In genomic region chr1:112133487-112133886, GRCh38 we compare ENCODE assay signal across 18 cellular contexts.
DNase-seq lines count a peak whose midpoint lies in the region; ATAC-seq and TF ChIP-seq lines count a peak whose summit lies in the region.
"Had no signal": no experiment of that assay in that cellular context is flagged by ENCODE, and none has a peak within 500 bp of the region (broad histone marks: within the 10 kb centered on the region; RNA-seq: fewer than 3 reads in every experiment).

No MANE protein-coding gene starts in this region.

- TF ChIP-seq EP300 in SK-N-SH (IDR thresholded peaks at IDR 0.05; ENCODE audit: borderline replicate concordance in 1 of 2, low read depth in 1 of 2, low read length in 1 of 2) (no peak), Ishikawa (IDR thresholded peaks at IDR 0.05; ENCODE audit: borderline replicate concordance) (no peak), stomach (IDR thresholded peaks at IDR 0.05) (no peak)

- H3K4me1 ChIP-seq in SK-N-SH (ENCODE audit: control insufficient read depth in 1 of 2, insufficient read depth in 2 of 2, low read depth in 1 of 2, low read length in 1 of 2) (no peaks in the 10 kb centered on the region), endodermal cell (ENCODE audit: control insufficient read depth, insufficient read depth, low read length) (no peaks in the 10 kb centered on the region), stomach (no peaks in the 10 kb centered on the region)
- H3K4me1 ChIP-seq: BLaER1, Caco-2 had no signal

- H3K4me3 Mint-ChIP-seq in endodermal cell: no peak overlapping the region
- H3K4me3 Mint-ChIP-seq: B cell; CD4-positive, CD25-positive, alpha-beta regulatory T cell; CD8-positive, alpha-beta T cell; H9 had no signal

- no peaks in the 10 kb centered on the region for H3K9me3 Mint-ChIP-seq in endodermal cell
- H3K9me3 Mint-ChIP-seq: CD8-positive, alpha-beta T cell had no signal

- no peaks in the 10 kb centered on the region for H4K20me1 ChIP-seq in SK-N-SH (ENCODE audit: insufficient read depth)
- H4K20me1 ChIP-seq: BLaER1 had no signal

- TF ChIP-seq CTCF in SK-N-SH (IDR thresholded peaks at IDR 0.05): no peak
- TF ChIP-seq CTCF in endodermal cell (conservative IDR thresholded peaks at IDR 0.05): no peak
- TF ChIP-seq CTCF in stomach (IDR thresholded peaks at IDR 0.05): no peak

- H3K9ac ChIP-seq in SK-N-SH: no peak overlapping the region
- no peak overlapping the region for H3K9ac ChIP-seq in endodermal cell (ENCODE audit: extremely low read depth, low read length, poor library complexity, severe bottlenecking)
- H3K9ac ChIP-seq: BLaER1 had no signal

- H3K27me3 ChIP-seq in SK-N-SH (ENCODE audit: insufficient read depth) (no peaks in the 10 kb centered on the region), endodermal cell (ENCODE audit: control insufficient read depth, insufficient read depth, low read length, poor library complexity, severe bottlenecking) (peaks cover 20% of the 10 kb centered on the region), stomach (no peaks in the 10 kb centered on the region)
- H3K27me3 ChIP-seq: BLaER1 had no signal

- H3K9me3 ChIP-seq in SK-N-SH: no peaks in the 10 kb centered on the region
- no peaks in the 10 kb centered on the region for H3K9me3 ChIP-seq in endodermal cell (ENCODE audit: control insufficient read depth, low read length)
- no peaks in the 10 kb centered on the region for H3K9me3 ChIP-seq in stomach
- H3K9me3 ChIP-seq: BLaER1, Caco-2 had no signal

- no peaks in the 10 kb centered on the region for H3K79me2 ChIP-seq in SK-N-SH (ENCODE audit: insufficient read depth)

- H3K36me3 ChIP-seq in SK-N-SH (replicated peaks in 1 of 2; ENCODE audit: control insufficient read depth in 1 of 2, insufficient read depth in 2 of 2, low read length in 1 of 2) (no peaks in the 10 kb centered on the region), endodermal cell (ENCODE audit: control insufficient read depth, insufficient read depth, low read length) (no peaks in the 10 kb centered on the region), stomach (no peaks in the 10 kb centered on the region)
- H3K36me3 ChIP-seq: BLaER1 had no signal

- no peak for DNase-seq in SK-N-SH
- DNase-seq in endodermal cell: peak; percentile 50
- no peak for DNase-seq in NCI-H1417 treated with DMSO at 0.1 percent for 48 hours (lab: John Stamatoyannopoulos, UW)
- no peak for DNase-seq in stomach
- DNase-seq in stimulated activated naive CD4-positive, alpha-beta T cell treated with Interleukin-2 at 50 U/mL for 16 hours (lab: John Stamatoyannopoulos, UW): no peak
- DNase-seq: Caco-2; CD4-positive, CD25-positive, alpha-beta regulatory T cell; CD8-positive, alpha-beta T cell; DMS153; DND-41; H9 had no signal

- H3K9me2 ChIP-seq in SK-N-SH: no peaks in the 10 kb centered on the region

- H2AFZ ChIP-seq in SK-N-SH (ENCODE audit: low read depth): no peak overlapping the region

- 0% methylated on average over 1 of the region's 1 CpG for WGBS in SK-N-SH (ENCODE audit: low lambda C conversion rate)
- WGBS in endodermal cell (ENCODE audit: insufficient coverage in 1 of 2, insufficient read length in 1 of 2), 2 experiments: 76% methylated on average over 1 of the region's 1 CpG; no CpG with 5 or more reads in 1 of the 2 experiments
- 75 to 90% (median 83%) methylated on average over 1 of the region's 1 CpG for WGBS in stomach, 5 donors

- POLR2A ChIA-PET in SK-N-SH (lab: Yijun Ruan, JAX): no interaction called here

- no peak overlapping the region for H3K4me3 ChIP-seq in SK-N-SH (ENCODE audit: low read depth in 2 of 2, low read length in 1 of 2)
- no peak overlapping the region for H3K4me3 ChIP-seq in endodermal cell (ENCODE audit: low read length)
- H3K4me3 ChIP-seq in stomach: no peak overlapping the region
- H3K4me3 ChIP-seq: BLaER1 had no signal

- intact Hi-C loops in stomach (cut with DNase I; ENCODE audit: low total_unique reads): no loop called here

- TF ChIP-seq POLR2A in stomach (IDR thresholded peaks at IDR 0.05): no peak

- peaks cover 39% of the 10 kb centered on the region for H3K27me3 Mint-ChIP-seq in endodermal cell (ENCODE audit: insufficient read depth)

- no peaks in the 10 kb centered on the region for H3F3A ChIP-seq in SK-N-SH (replicated peaks; ENCODE audit: insufficient read depth)

- H3K27ac Mint-ChIP-seq in endodermal cell: no peak overlapping the region
- H3K27ac Mint-ChIP-seq: B cell; CD4-positive, CD25-positive, alpha-beta regulatory T cell; CD8-positive, alpha-beta T cell; H9 had no signal

- H3K4me2 ChIP-seq in SK-N-SH: no peak overlapping the region
- H3K4me2 ChIP-seq: BLaER1 had no signal

- ATAC-seq in SK-N-SH treated with all-trans-retinoic acid at 6 μM for 48 hours (no peak), GM18517 (IDR thresholded peaks at IDR 0.05; ENCODE audit: unreplicated experiment) (no peak)
- ATAC-seq: CD8-positive, alpha-beta T cell had no signal

- no peak overlapping the region for H3K27ac ChIP-seq in SK-N-SH (ENCODE audit: low read depth in 2 of 2, low read length in 1 of 2)
- H3K27ac ChIP-seq in endodermal cell (ENCODE audit: low read depth, low read length): no peak overlapping the region
- no peak overlapping the region for H3K27ac ChIP-seq in stomach
- H3K27ac ChIP-seq: 22Rv1, BLaER1, C4-2B had no signal

- H3K4me1 Mint-ChIP-seq in endodermal cell: no peaks in the 10 kb centered on the region
- H3K4me1 Mint-ChIP-seq: B cell; CD4-positive, CD25-positive, alpha-beta regulatory T cell; H9 had no signal

- CTCF ChIA-PET in SK-N-SH (lab: Yijun Ruan, JAX): no interaction called here

- H3K36me3 Mint-ChIP-seq in endodermal cell (ENCODE audit: low read depth): no peaks in the 10 kb centered on the region
- H3K36me3 Mint-ChIP-seq: CD4-positive, CD25-positive, alpha-beta regulatory T cell; CD8-positive, alpha-beta T cell had no signal

- TF ChIP-seq RAD21 in SK-N-SH (IDR thresholded peaks at IDR 0.05; ENCODE audit: low read length) (no peak), Ishikawa (IDR thresholded peaks at IDR 0.05; ENCODE audit: low read depth) (no peak)

TF ChIP-seq in SK-N-SH treated with all-trans-retinoic acid at 6 μM for 48 hours, 23 proteins besides CTCF, POLR2A, EP300 and RAD21:
- no peak for TF ChIP-seq ZFP30 (CRISPR knock-in tag; IDR thresholded peaks at IDR 0.05)
- no peak for TF ChIP-seq ZNF8 (CRISPR knock-in tag; IDR thresholded peaks at IDR 0.05)
- TF ChIP-seq, protein P1, sequence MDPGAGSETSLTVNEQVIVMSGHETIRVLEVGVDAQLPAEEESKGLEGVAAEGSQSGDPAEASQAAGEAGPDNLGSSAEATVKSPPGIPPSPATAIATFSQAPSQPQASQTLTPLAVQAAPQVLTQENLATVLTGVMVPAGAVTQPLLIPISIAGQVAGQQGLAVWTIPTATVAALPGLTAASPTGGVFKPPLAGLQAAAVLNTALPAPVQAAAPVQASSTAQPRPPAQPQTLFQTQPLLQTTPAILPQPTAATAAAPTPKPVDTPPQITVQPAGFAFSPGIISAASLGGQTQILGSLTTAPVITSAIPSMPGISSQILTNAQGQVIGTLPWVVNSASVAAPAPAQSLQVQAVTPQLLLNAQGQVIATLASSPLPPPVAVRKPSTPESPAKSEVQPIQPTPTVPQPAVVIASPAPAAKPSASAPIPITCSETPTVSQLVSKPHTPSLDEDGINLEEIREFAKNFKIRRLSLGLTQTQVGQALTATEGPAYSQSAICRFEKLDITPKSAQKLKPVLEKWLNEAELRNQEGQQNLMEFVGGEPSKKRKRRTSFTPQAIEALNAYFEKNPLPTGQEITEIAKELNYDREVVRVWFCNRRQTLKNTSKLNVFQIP (CRISPR knock-in tag; IDR thresholded peaks at IDR 0.05; ENCODE audit: borderline replicate concordance, low read depth): no peak
- TF ChIP-seq OSR1 (CRISPR knock-in tag; IDR thresholded peaks at IDR 0.05): no peak
- TF ChIP-seq ESRRG (CRISPR knock-in tag; IDR thresholded peaks at IDR 0.05): no peak
- TF ChIP-seq ZC3H10 (CRISPR knock-in tag; IDR thresholded peaks at IDR 0.05): no peak
TF ChIP-seq in SK-N-SH treated with all-trans-retinoic acid at 6 μM for 48 hours: peak in this region for 0.

TF ChIP-seq in Ishikawa, 13 proteins besides CTCF, POLR2A, EP300 and RAD21:
- TF ChIP-seq REST (IDR thresholded peaks at IDR 0.05; ENCODE audit: low read depth) (peak; percentile 75), ZBTB7A (IDR thresholded peaks at IDR 0.05; ENCODE audit: low read depth) (no peak)
